In the genomic region with DNA sequence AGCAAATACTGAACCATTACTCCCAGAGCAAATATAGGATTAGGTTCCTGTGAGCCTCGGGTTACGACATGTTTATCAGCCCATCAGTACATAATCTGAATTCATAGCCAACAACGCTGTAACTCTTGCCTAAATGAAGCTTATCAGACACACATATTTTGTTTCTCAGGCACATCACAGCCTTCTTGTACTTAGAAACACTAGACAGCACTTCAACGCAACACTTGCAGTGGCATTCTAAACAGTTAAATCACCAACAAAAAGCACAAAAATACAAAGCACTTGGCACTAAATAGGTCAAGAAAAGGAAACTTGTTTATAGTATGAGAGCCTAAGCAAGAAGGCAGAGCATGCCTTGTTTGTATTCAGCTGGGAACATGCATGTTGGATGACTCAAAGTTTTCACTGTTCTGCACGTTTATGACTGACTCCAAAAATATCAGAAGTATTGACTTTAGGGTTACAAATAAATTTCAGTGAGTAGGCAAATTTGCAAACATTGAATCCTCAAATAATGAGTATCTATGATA, we compare ENCODE assay signal across 20 cellular contexts.
DNase-seq lines count a peak whose midpoint lies in the region; ATAC-seq, FAIRE-seq and TF ChIP-seq lines count a peak whose summit lies in the region.
"Had no signal": no experiment of that assay in that cellular context is flagged by ENCODE, and none has a peak within 500 bp of the region (broad histone marks: within the 10 kb centered on the region; RNA-seq: fewer than 3 reads in every experiment).

No MANE protein-coding gene starts in this region.

- H3K27ac ChIP-seq in K562 (ENCODE audit: extremely low read depth, low read depth, low read length) (no peak overlapping the region), sigmoid colon (no peak overlapping the region)
- H3K27ac ChIP-seq: BLaER1, colonic mucosa, esophagus squamous epithelium, neutrophil had no signal

- no peak overlapping the region for H3K4me2 ChIP-seq in K562 (ENCODE audit: insufficient read depth, low read length)
- H3K4me2 ChIP-seq: BLaER1 had no signal

- CTCF ChIA-PET in K562 (lab: Yijun Ruan, JAX; ENCODE audit: low intra/inter-chr PET ratio): no interaction called here

- TF ChIP-seq CTCF in K562 (IDR thresholded peaks at IDR 0.05 in 2 of 3, conservative IDR thresholded peaks at IDR 0.05 in 1 of 3; ENCODE audit: insufficient read depth in 2 of 3, low read depth in 1 of 3, low read length in 3 of 3): no peak
- no peak for TF ChIP-seq CTCF in sigmoid colon (IDR thresholded peaks at IDR 0.05)

- H3K4me1 Mint-ChIP-seq in T-helper 17 cell: no peaks in the 10 kb centered on the region
- H3K4me1 Mint-ChIP-seq in stimulated activated naive CD8-positive, alpha-beta T cell treated with anti-CD3 and anti-CD28 coated beads, Interleukin-15, amount 100 ng/mL, for 72 hours: no peaks in the 10 kb centered on the region
- H3K4me1 Mint-ChIP-seq: activated naive CD8-positive, alpha-beta T cell treated with anti-CD3 and anti-CD28 coated beads for 36 hours; mesothelial cell of epicardium had no signal

- no peaks in the 10 kb centered on the region for H3K9me1 ChIP-seq in K562 (ENCODE audit: control insufficient read depth, insufficient read depth, low read length)

- no peaks in the 10 kb centered on the region; the same call in 2 of the 3 replicates for H3K36me3 ChIP-seq in K562 (ENCODE audit: control insufficient read depth, insufficient read depth, low read length)
- peaks cover 0 to 53% (median 7%) of the 10 kb centered on the region in 4 donors for H3K36me3 ChIP-seq in sigmoid colon

- no peak for TF ChIP-seq POLR2A in K562 (conservative IDR thresholded peaks at IDR 0.05)
- no peak for TF ChIP-seq POLR2A in sigmoid colon (IDR thresholded peaks at IDR 0.05)

- POLR2A ChIA-PET in K562 (lab: Yijun Ruan, JAX): interaction anchor here (0.9 to 1.2 kb wide), 2 partner anchors 10 to 34 kb away, joined by 3 to 5 read pairs; no protein-coding TSS in a partner anchor

- no peak for TF ChIP-seq RAD21 in K562 (CRISPR knock-in tag; conservative IDR thresholded peaks at IDR 0.05 in 1 of 2, IDR thresholded peaks at IDR 0.05 in 1 of 2)

- no peak; the same call in 2 of the 3 replicates for ATAC-seq in K562
- no peak for ATAC-seq in HG02571 (IDR thresholded peaks at IDR 0.05; ENCODE audit: unreplicated experiment)
- no peak for ATAC-seq in T-helper 17 cell
- ATAC-seq in stimulated activated naive CD8-positive, alpha-beta T cell treated with anti-CD3 and anti-CD28 coated beads, Interleukin-15, amount 100 ng/mL, for 72 hours: no peak

- no peaks in the 10 kb centered on the region for H4K20me1 ChIP-seq in K562 (replicated peaks; ENCODE audit: control insufficient read depth, insufficient read depth, low read length)
- H4K20me1 ChIP-seq: BLaER1 had no signal

- H3K4me3 Mint-ChIP-seq in T-helper 17 cell: no peak overlapping the region
- no peak overlapping the region for H3K4me3 Mint-ChIP-seq in stimulated activated naive CD8-positive, alpha-beta T cell treated with anti-CD3 and anti-CD28 coated beads, Interleukin-15, amount 100 ng/mL, for 72 hours
- H3K4me3 Mint-ChIP-seq: activated naive CD8-positive, alpha-beta T cell treated with anti-CD3 and anti-CD28 coated beads for 36 hours; mesothelial cell of epicardium had no signal

- H3K27me3 ChIP-seq in K562 (ENCODE audit: control insufficient read depth in 2 of 2, insufficient read depth in 2 of 2, low read length in 2 of 2): no peaks in the 10 kb centered on the region
- no peaks in the 10 kb centered on the region for H3K27me3 ChIP-seq in sigmoid colon
- H3K27me3 ChIP-seq: BLaER1, colonic mucosa, esophagus squamous epithelium, neutrophil had no signal

- H3K4me1 ChIP-seq in K562 (replicated peaks in 1 of 2; ENCODE audit: control insufficient read depth in 2 of 2, insufficient read depth in 2 of 2, low read length in 2 of 2) (peaks cover 0 to 12% of the 10 kb centered on the region in 2 experiments; a peak in 1 of 5 replicates), sigmoid colon (no peaks in the 10 kb centered on the region)
- H3K4me1 ChIP-seq: BLaER1, colonic mucosa, esophagus squamous epithelium had no signal

- H3K4me3 ChIP-seq in K562 (no peak overlapping the region), sigmoid colon (no peak overlapping the region)
- H3K4me3 ChIP-seq: BLaER1, colonic mucosa, esophagus squamous epithelium had no signal

- in situ Hi-C loops in K562 (cut with MboI): no loop called here

- DNase-seq in AG08396 (ENCODE audit: low spot score) (peak; percentile 43), HuH-7 (ENCODE audit: low spot score) (peak; percentile 3), K562 (ENCODE audit: extremely low read depth in 1 of 4, low spot score in 3 of 4) (peak in 1 of 4 experiments; percentile 6), iris pigment epithelial cell (ENCODE audit: low read depth) (peak; percentile 92), T-helper 17 cell (no peak), sigmoid colon (no peak)
- DNase-seq in stimulated activated naive CD8-positive, alpha-beta T cell treated with anti-CD3 and anti-CD28 coated beads, Interleukin-15, amount 100 ng/mL, for 72 hours: no peak
- DNase-seq: activated CD4-positive, alpha-beta T cell treated with anti-CD3 and anti-CD28 coated beads for 1 hour; activated naive CD8-positive, alpha-beta T cell treated with anti-CD3 and anti-CD28 coated beads for 36 hours; activated T-cell treated with anti-CD3 and anti-CD28 coated beads for 4 hours; colonic mucosa; DMS79; esophagus squamous epithelium; NCI-H1436 treated with DMSO at 0.1 percent for 48 hours; NCI-H510A; SW 1271 had no signal

- no peaks in the 10 kb centered on the region for H3K27me3 Mint-ChIP-seq in T-helper 17 cell
- no peaks in the 10 kb centered on the region for H3K27me3 Mint-ChIP-seq in stimulated activated naive CD8-positive, alpha-beta T cell treated with anti-CD3 and anti-CD28 coated beads, Interleukin-15, amount 100 ng/mL, for 72 hours
- H3K27me3 Mint-ChIP-seq: activated naive CD8-positive, alpha-beta T cell treated with anti-CD3 and anti-CD28 coated beads for 36 hours had no signal

- no TSS peak for BruUV-seq in K562 (replicated peaks; lab: Mats Ljungman, UMichigan)

- H3K36me3 Mint-ChIP-seq in T-helper 17 cell (ENCODE audit: low read depth): peaks cover 6% of the 10 kb centered on the region

- FAIRE-seq in K562 (lab: Jason Lieb, UNC): no peak

- H3K9me3 ChIP-seq in K562 (replicated peaks; ENCODE audit: control insufficient read depth, insufficient read depth, low read depth, low read length) (no peaks in the 10 kb centered on the region), T-helper 17 cell (ENCODE audit: control insufficient read depth, low read length, poor library complexity, severe bottlenecking) (no peaks in the 10 kb centered on the region), sigmoid colon (no peaks in the 10 kb centered on the region)
- H3K9me3 ChIP-seq: BLaER1, colonic mucosa, esophagus squamous epithelium, neutrophil had no signal

- H3K27ac Mint-ChIP-seq in T-helper 17 cell: no peak overlapping the region
- no peak overlapping the region for H3K27ac Mint-ChIP-seq in stimulated activated naive CD8-positive, alpha-beta T cell treated with anti-CD3 and anti-CD28 coated beads, Interleukin-15, amount 100 ng/mL, for 72 hours
- H3K27ac Mint-ChIP-seq: activated naive CD8-positive, alpha-beta T cell treated with anti-CD3 and anti-CD28 coated beads for 36 hours; mesothelial cell of epicardium had no signal

- no peak overlapping the region for H3K9ac ChIP-seq in K562 (ENCODE audit: insufficient read depth in 1 of 2, low read depth in 2 of 2, low read length in 2 of 2)
- H3K9ac ChIP-seq: BLaER1 had no signal

- H3K79me2 ChIP-seq in K562 (ENCODE audit: control insufficient read depth, insufficient read depth, low read length): no peaks in the 10 kb centered on the region

- WGBS in K562 (ENCODE audit: insufficient coverage, low coverage, missing lambda C conversion rate): 15% methylated on average over 5 of the region's 5 CpGs
- WGBS in sigmoid colon, 2 donors: 80 to 83% methylated on average over 5 of the region's 5 CpGs

- TF ChIP-seq EP300 in K562 (IDR thresholded peaks at IDR 0.05; ENCODE audit: low read length): no peak
- TF ChIP-seq EP300 in sigmoid colon (IDR thresholded peaks at IDR 0.05): no peak

- intact Hi-C loops in K562 (cut with micrococcal nuclease): no loop called here
- intact Hi-C loops in sigmoid colon (cut with DNase I): no loop called here

- no peak overlapping the region for H2AFZ ChIP-seq in K562 (ENCODE audit: low read depth, low read length)

- H3K9me3 Mint-ChIP-seq in stimulated activated naive CD8-positive, alpha-beta T cell treated with anti-CD3 and anti-CD28 coated beads, Interleukin-15, amount 100 ng/mL, for 72 hours: no peaks in the 10 kb centered on the region
- H3K9me3 Mint-ChIP-seq: activated naive CD8-positive, alpha-beta T cell treated with anti-CD3 and anti-CD28 coated beads for 36 hours; mesothelial cell of epicardium had no signal

TF ChIP-seq in K562, 482 proteins besides CTCF, POLR2A, EP300 and RAD21:
- TF ChIP-seq MECOM (CRISPR knock-in tag; IDR thresholded peaks at IDR 0.05) (0 out of 2 replicates have a peak, but pooled peaks have one; percentile 8), CAMTA2 (CRISPR knock-in tag; conservative IDR thresholded peaks at IDR 0.05) (no peak), GABPA (tag; conservative IDR thresholded peaks at IDR 0.05; ENCODE audit: low read depth) (no peak), HLTF (IDR thresholded peaks at IDR 0.05) (no peak), SMARCA5 (IDR thresholded peaks at IDR 0.05) (no peak), NFATC3 (IDR thresholded peaks at IDR 0.05) (no peak), ZNF263 (CRISPR knock-in tag; IDR thresholded peaks at IDR 0.05; ENCODE audit: borderline replicate concordance) (no peak), CEBPB (tag; IDR thresholded peaks at IDR 0.05) (peak; percentile 58; the same call in 1 of the 2 replicates), TCF7 (IDR thresholded peaks at IDR 0.05; ENCODE audit: borderline replicate concordance) (no peak), ARID1B (IDR thresholded peaks at IDR 0.05) (peak; percentile 31; the same call in 1 of the 2 replicates), HDGF (IDR thresholded peaks at IDR 0.05) (no peak)

Comparison
In these comparisons a context has a peak if more than half of its experiments do, and no peak if none do; other contexts are left out.
1. DNase-seq: peak in AG08396 (single experiment), HuH-7 (single experiment) and iris pigment epithelial cell (single experiment); none in T-helper 17 cell (0 of 3), sigmoid colon (single experiment) and stimulated activated naive CD8-positive, alpha-beta T cell treated with anti-CD3 and anti-CD28 coated beads, Interleukin-15, amount 100 ng/mL, for 72 hours (0 of 2).